In genomic region chr19:44754743-44755066, GRCh38 we compare ENCODE assay signal across 9 cellular contexts. TPM values are rescaled to one million over a fixed set of nuclear protein-coding genes. Genes with fewer than 3 reads are reported as not detected.
DNase-seq lines count a peak whose midpoint lies in the region; ATAC-seq and TF ChIP-seq lines count a peak whose summit lies in the region.
"Had no signal": no experiment of that assay in that cellular context is flagged by ENCODE, and none has a peak within 500 bp of the region (broad histone marks: within the 10 kb centered on the region; RNA-seq: fewer than 3 reads in every experiment).

No MANE protein-coding gene starts in this region.

- ATAC-seq in activated CD8-positive, alpha-beta memory T cell treated with anti-CD3 and anti-CD28 coated beads, Interleukin-2, amount 10 ng/mL, durations not matched to agents 7 days and 5 days = no peak
- no peak for ATAC-seq in activated naive CD8-positive, alpha-beta T cell treated with anti-CD3 and anti-CD28 coated beads, Interleukin-2, amount 50 U/mL, for 24 hours
- ATAC-seq in right lobe of liver = no peak

- TF ChIP-seq POLR2A in right lobe of liver (IDR thresholded peaks at IDR 0.05) = no peak

- no peaks in the 10 kb centered on the region for H3K9me3 ChIP-seq in right lobe of liver
- H3K9me3 ChIP-seq in thymus (ENCODE audit: control insufficient read depth) = no peaks in the 10 kb centered on the region

- H3K27ac ChIP-seq in right lobe of liver (peak overlapping the region; percentile 81 to 98 (median 92)), thymus (ENCODE audit: low read depth) (peak overlapping the region; percentile 81)

- CTCF ChIA-PET in activated CD8-positive, alpha-beta memory T cell treated with anti-CD3 and anti-CD28 coated beads, Interleukin-2, amount 10 ng/mL, durations not matched to agents 7 days and 5 days (lab: Charles Lee) = interaction anchor here (3.0 to 3.5 kb wide), 3 partner anchors 12 to 31 kb away, joined by 21 to 41 read pairs (median 25); no protein-coding TSS in a partner anchor

- peaks cover 0 to 48% (median 22%) of the 10 kb centered on the region in 4 donors for H3K36me3 ChIP-seq in right lobe of liver
- H3K36me3 ChIP-seq in thymus (ENCODE audit: control insufficient read depth, insufficient read depth) = peaks cover 6% of the 10 kb centered on the region

- no peaks in the 10 kb centered on the region for H3K9me3 Mint-ChIP-seq in activated CD8-positive, alpha-beta memory T cell treated with anti-CD3 and anti-CD28 coated beads, Interleukin-2, amount 10 ng/mL, durations not matched to agents 7 days and 5 days (ENCODE audit: low read depth)
- no peaks in the 10 kb centered on the region for H3K9me3 Mint-ChIP-seq in activated naive CD8-positive, alpha-beta T cell treated with anti-CD3 and anti-CD28 coated beads, Interleukin-2, amount 50 U/mL, for 24 hours

- H3K4me1 Mint-ChIP-seq in activated CD8-positive, alpha-beta memory T cell treated with anti-CD3 and anti-CD28 coated beads, Interleukin-2, amount 10 ng/mL, durations not matched to agents 7 days and 5 days = peaks cover 68% of the 10 kb centered on the region
- peaks cover 55% of the 10 kb centered on the region for H3K4me1 Mint-ChIP-seq in activated naive CD8-positive, alpha-beta T cell treated with anti-CD3 and anti-CD28 coated beads, Interleukin-2, amount 50 U/mL, for 24 hours

- H3K27me3 ChIP-seq in right lobe of liver (no peaks in the 10 kb centered on the region), thymus (ENCODE audit: control insufficient read depth, insufficient read depth) (peaks cover 3% of the 10 kb centered on the region)

- H3K27ac Mint-ChIP-seq in activated CD8-positive, alpha-beta memory T cell treated with anti-CD3 and anti-CD28 coated beads, Interleukin-2, amount 10 ng/mL, durations not matched to agents 7 days and 5 days = peak overlapping the region; percentile 94
- peak overlapping the region; percentile 93 for H3K27ac Mint-ChIP-seq in activated naive CD8-positive, alpha-beta T cell treated with anti-CD3 and anti-CD28 coated beads, Interleukin-2, amount 50 U/mL, for 24 hours

- H3K36me3 Mint-ChIP-seq in activated CD8-positive, alpha-beta memory T cell treated with anti-CD3 and anti-CD28 coated beads, Interleukin-2, amount 10 ng/mL, durations not matched to agents 7 days and 5 days = peaks cover 62% of the 10 kb centered on the region
- H3K36me3 Mint-ChIP-seq in activated naive CD8-positive, alpha-beta T cell treated with anti-CD3 and anti-CD28 coated beads, Interleukin-2, amount 50 U/mL, for 24 hours (ENCODE audit: low read depth) = peaks cover 25% of the 10 kb centered on the region

- intact Hi-C loops in right lobe of liver (cut with DNase I) = loop anchor here in 1 of 2 donors (10.0 kb wide), 1 partner anchor 70 kb away; no protein-coding TSS in a partner anchor

- H3K27me3 Mint-ChIP-seq in activated CD8-positive, alpha-beta memory T cell treated with anti-CD3 and anti-CD28 coated beads, Interleukin-2, amount 10 ng/mL, durations not matched to agents 7 days and 5 days = no peaks in the 10 kb centered on the region
- H3K27me3 Mint-ChIP-seq in activated naive CD8-positive, alpha-beta T cell treated with anti-CD3 and anti-CD28 coated beads, Interleukin-2, amount 50 U/mL, for 24 hours = peaks cover 2% of the 10 kb centered on the region

- WGBS in right lobe of liver (ENCODE audit: insufficient coverage, low coverage, low lambda C conversion rate, missing lambda C conversion rate) = 11% methylated on average over 9 of the region's 10 CpGs
- WGBS in thymus = 39% methylated on average over 10 of the region's 10 CpGs

- peak; percentile 47 for DNase-seq in activated CD8-positive, alpha-beta memory T cell treated with anti-CD3 and anti-CD28 coated beads, Interleukin-2, amount 10 ng/mL, durations not matched to agents 7 days and 5 days
- DNase-seq in activated CD8-positive, alpha-beta memory T cell treated with anti-CD3 and anti-CD28 coated beads, Interleukin-2, amount 50 U/mL, for 4 hours = no peak
- no peak for DNase-seq in activated naive CD8-positive, alpha-beta T cell treated with anti-CD3 and anti-CD28 coated beads, Interleukin-2, amount 50 U/mL, for 24 hours
- DNase-seq in right lobe of liver (no peak), T1000 (lab: John Stamatoyannopoulos, UW) (no peak), NCI-H1436 (lab: John Stamatoyannopoulos, UW) (no peak), NCI-H524 (lab: John Stamatoyannopoulos, UW) (no peak)

- H3K4me1 ChIP-seq in right lobe of liver (peaks cover 0 to 55% (median 17%) of the 10 kb centered on the region in 4 donors), thymus (ENCODE audit: control insufficient read depth, insufficient read depth, low read length) (peaks cover 26% of the 10 kb centered on the region)

- TF ChIP-seq CTCF in right lobe of liver (IDR thresholded peaks at IDR 0.05) = no peak

- peak overlapping the region; percentile 88 for H3K4me3 Mint-ChIP-seq in activated CD8-positive, alpha-beta memory T cell treated with anti-CD3 and anti-CD28 coated beads, Interleukin-2, amount 10 ng/mL, durations not matched to agents 7 days and 5 days
- H3K4me3 Mint-ChIP-seq in activated naive CD8-positive, alpha-beta T cell treated with anti-CD3 and anti-CD28 coated beads, Interleukin-2, amount 50 U/mL, for 24 hours = peak overlapping the region; percentile 88

- H3K4me3 ChIP-seq in right lobe of liver (peak overlapping the region in 2 of 3 donors; percentile 55 to 72), thymus (ENCODE audit: low read length) (peak overlapping the region; percentile 71)

RNA-seq across cellular contexts. Expression of gene BCL3, which starts 6.2 kb away (rescaled TPM):
- total RNA-seq in activated CD8-positive, alpha-beta memory T cell treated with anti-CD3 and anti-CD28 coated beads, Interleukin-2, amount 10 ng/mL, durations not matched to agents 7 days and 5 days = 10 to 100 TPM; 56.3 to 60.3 TPM
- total RNA-seq in right lobe of liver = 10 to 100 TPM; 24.1 to 95.6 (median 31.3) TPM
- 62.9 TPM for polyA plus RNA-seq in thymus

RNA-seq across cellular contexts. Expression of gene CBLC, which starts 23.0 kb away (rescaled TPM):
- not detected for total RNA-seq in activated CD8-positive, alpha-beta memory T cell treated with anti-CD3 and anti-CD28 coated beads, Interleukin-2, amount 10 ng/mL, durations not matched to agents 7 days and 5 days
- 10 to 100 TPM in 5 of 6 experiments, 1 to 10 TPM in 1; 9.8 to 19.4 (median 15.6) TPM for total RNA-seq in right lobe of liver
- 2.0 TPM for polyA plus RNA-seq in thymus
- total RNA-seq: T-helper 1 cell treated with Interleukin-12 subunit alpha and Interleukin-12 subunit beta and Interleukin-4 antibody, amounts not matched to agents 30 ng/mL and 1 ng/mL, for 36 hours had no signal

RNA-seq across cellular contexts. Expression of gene BCAM, which starts 54.2 kb away (rescaled TPM):
- not detected for total RNA-seq in activated CD8-positive, alpha-beta memory T cell treated with anti-CD3 and anti-CD28 coated beads, Interleukin-2, amount 10 ng/mL, durations not matched to agents 7 days and 5 days
- total RNA-seq in right lobe of liver = 10 to 100 TPM; 26.5 to 48.3 (median 32.7) TPM
- 48.7 TPM for polyA plus RNA-seq in thymus
- total RNA-seq: T-helper 1 cell treated with Interleukin-12 subunit alpha and Interleukin-12 subunit beta and Interleukin-4 antibody, amounts not matched to agents 30 ng/mL and 1 ng/mL, for 36 hours had no signal

RNA-seq across cellular contexts. Expression of gene CEACAM16, which starts 55.8 kb away (rescaled TPM):
- total RNA-seq in activated CD8-positive, alpha-beta memory T cell treated with anti-CD3 and anti-CD28 coated beads, Interleukin-2, amount 10 ng/mL, durations not matched to agents 7 days and 5 days = not detected
- not detected for total RNA-seq in right lobe of liver
- 0.09 TPM for polyA plus RNA-seq in thymus
- total RNA-seq: T-helper 1 cell treated with Interleukin-12 subunit alpha and Interleukin-12 subunit beta and Interleukin-4 antibody, amounts not matched to agents 30 ng/mL and 1 ng/mL, for 36 hours had no signal

Comparison
In these comparisons a context has a peak if more than half of its experiments do, and no peak if none do; other contexts are left out.
1. RNA of gene CBLC, which starts 23.0 kb away (total RNA-seq): 9.8 to 19.4 TPM in right lobe of liver; not detected in activated CD8-positive, alpha-beta memory T cell treated with anti-CD3 and anti-CD28 coated beads, Interleukin-2, amount 10 ng/mL, durations not matched to agents 7 days and 5 days; every median in the first group is over 10 times any median in the second.
2. RNA of gene BCAM, which starts 54.2 kb away (total RNA-seq): 26.5 to 48.3 TPM in right lobe of liver; not detected in activated CD8-positive, alpha-beta memory T cell treated with anti-CD3 and anti-CD28 coated beads, Interleukin-2, amount 10 ng/mL, durations not matched to agents 7 days and 5 days; every median in the first group is over 10 times any median in the second.